Comparison of ENCODE assay signal across 16 cellular contexts in genomic region chr1:157575744-157576143, GRCh38.
DNase-seq lines count a peak whose midpoint lies in the region; ATAC-seq and TF ChIP-seq lines count a peak whose summit lies in the region.
"Had no signal": no experiment of that assay in that cellular context is flagged by ENCODE, and none has a peak within 500 bp of the region (broad histone marks: within the 10 kb centered on the region; RNA-seq: fewer than 3 reads in every experiment).

No MANE protein-coding gene starts in this region.

- peaks cover 7% of the 10 kb centered on the region for H3K27me3 Mint-ChIP-seq in nephron progenitor cell (ENCODE audit: low read depth, poor library complexity)

- peak overlapping the region; percentile 19 for H3K27ac Mint-ChIP-seq in nephron progenitor cell
- H3K27ac Mint-ChIP-seq: activated naive CD4-positive, alpha-beta T cell treated with anti-CD3 and anti-CD28 coated beads, Interleukin-2, amount 10 ng/mL, durations not matched to agents 7 days and 5 days; CD14-positive monocyte; endodermal cell; immature natural killer cell; stimulated activated naive CD8-positive, alpha-beta T cell treated with anti-CD3 and anti-CD28 coated beads, Interleukin-15, amount 100 ng/mL, for 72 hours had no signal

- no peak for TF ChIP-seq CTCF in nephron progenitor cell (IDR thresholded peaks at IDR 0.05)

- no peaks in the 10 kb centered on the region for H3K9me3 Mint-ChIP-seq in nephron progenitor cell
- H3K9me3 Mint-ChIP-seq: activated naive CD4-positive, alpha-beta T cell treated with anti-CD3 and anti-CD28 coated beads, Interleukin-2, amount 10 ng/mL, durations not matched to agents 7 days and 5 days; CD14-positive monocyte; endodermal cell; immature natural killer cell; stimulated activated naive CD8-positive, alpha-beta T cell treated with anti-CD3 and anti-CD28 coated beads, Interleukin-15, amount 100 ng/mL, for 72 hours had no signal

- H3K36me3 Mint-ChIP-seq in nephron progenitor cell (ENCODE audit: low read depth), result no peaks in the 10 kb centered on the region
- H3K36me3 Mint-ChIP-seq: activated naive CD4-positive, alpha-beta T cell treated with anti-CD3 and anti-CD28 coated beads, Interleukin-2, amount 10 ng/mL, durations not matched to agents 7 days and 5 days; CD14-positive monocyte; immature natural killer cell had no signal

- no peak overlapping the region for H3K4me3 Mint-ChIP-seq in nephron progenitor cell
- H3K4me3 Mint-ChIP-seq: activated naive CD4-positive, alpha-beta T cell treated with anti-CD3 and anti-CD28 coated beads, Interleukin-2, amount 10 ng/mL, durations not matched to agents 7 days and 5 days; endodermal cell; immature natural killer cell; stimulated activated naive CD8-positive, alpha-beta T cell treated with anti-CD3 and anti-CD28 coated beads, Interleukin-15, amount 100 ng/mL, for 72 hours had no signal

- peak; percentile 80 for ATAC-seq in GM18868 (IDR thresholded peaks at IDR 0.05; ENCODE audit: unreplicated experiment)
- peak; percentile 61 for ATAC-seq in GM21717 (IDR thresholded peaks at IDR 0.05; ENCODE audit: unreplicated experiment)
- ATAC-seq in HG03103 (IDR thresholded peaks at IDR 0.05; ENCODE audit: low read depth, unreplicated experiment), result peak; percentile 70
- no peak for ATAC-seq in HG02870 (IDR thresholded peaks at IDR 0.05; ENCODE audit: unreplicated experiment)
- ATAC-seq: stimulated activated naive CD8-positive, alpha-beta T cell treated with anti-CD3 and anti-CD28 coated beads, Interleukin-15, amount 100 ng/mL, for 72 hours had no signal

- H3K4me1 Mint-ChIP-seq in nephron progenitor cell, result no peaks in the 10 kb centered on the region
- H3K4me1 Mint-ChIP-seq: activated naive CD4-positive, alpha-beta T cell treated with anti-CD3 and anti-CD28 coated beads, Interleukin-2, amount 10 ng/mL, durations not matched to agents 7 days and 5 days; CD14-positive monocyte; stimulated activated naive CD8-positive, alpha-beta T cell treated with anti-CD3 and anti-CD28 coated beads, Interleukin-15, amount 100 ng/mL, for 72 hours had no signal

- CTCF ChIA-PET in HEK293T (lab: Yijun Ruan, JAX), result no interaction called here

- DNase-seq in nephron progenitor cell (no peak), T-helper 2 cell (no peak), HEK293T (ENCODE audit: extremely low spot score) (no peak)
- DNase-seq: activated naive CD4-positive, alpha-beta T cell treated with anti-CD3 and anti-CD28 coated beads, Interleukin-2, amount 10 ng/mL, durations not matched to agents 7 days and 5 days; endodermal cell; H7; immature natural killer cell; mesenchymal stem cell; NCI-H2081 treated with DMSO at 0.1 percent for 48 hours; NK-92 treated with Interleukin-12 subunit alpha and Interleukin-12 subunit beta, amount 100 ng/mL, for 24 hours; stimulated activated naive CD8-positive, alpha-beta T cell treated with anti-CD3 and anti-CD28 coated beads, Interleukin-15, amount 100 ng/mL, for 72 hours had no signal

- POLR2A ChIA-PET in HEK293T (lab: Yijun Ruan, JAX), result no interaction called here

TF ChIP-seq in HEK293T, 16 proteins besides CTCF, POLR2A, EP300 and RAD21:
- TF ChIP-seq SP1 (IDR thresholded peaks at IDR 0.05), result no peak
- no peak for TF ChIP-seq L3MBTL2 (conservative IDR thresholded peaks at IDR 0.05)
- no peak for TF ChIP-seq BHLHE40 (IDR thresholded peaks at IDR 0.05; ENCODE audit: borderline replicate concordance)
- TF ChIP-seq ELF4 (IDR thresholded peaks at IDR 0.05), result no peak
- no peak for TF ChIP-seq PKNOX1 (IDR thresholded peaks at IDR 0.05)
- no peak for TF ChIP-seq SUZ12 (IDR thresholded peaks at IDR 0.05)
- TF ChIP-seq FOXK2 (IDR thresholded peaks at IDR 0.05), result no peak
- no peak for TF ChIP-seq ZNF384 (IDR thresholded peaks at IDR 0.05)
- no peak for TF ChIP-seq TARDBP (IDR thresholded peaks at IDR 0.05)
- no peak for TF ChIP-seq FOXM1 (IDR thresholded peaks at IDR 0.05; ENCODE audit: borderline replicate concordance)
- TF ChIP-seq CTBP1 (IDR thresholded peaks at IDR 0.05; ENCODE audit: borderline replicate concordance), result no peak
- no peak for TF ChIP-seq ARNT (IDR thresholded peaks at IDR 0.05)
- no peak for TF ChIP-seq FOXA1 (IDR thresholded peaks at IDR 0.05)
- no peak for TF ChIP-seq LEF1 (IDR thresholded peaks at IDR 0.05; ENCODE audit: borderline replicate concordance)
- TF ChIP-seq NFRKB (IDR thresholded peaks at IDR 0.05), result no peak
- no peak for TF ChIP-seq HDGF (IDR thresholded peaks at IDR 0.05; ENCODE audit: borderline replicate concordance)
TF ChIP-seq in HEK293T: peak in this region for 0.
